In the genomic region with DNA sequence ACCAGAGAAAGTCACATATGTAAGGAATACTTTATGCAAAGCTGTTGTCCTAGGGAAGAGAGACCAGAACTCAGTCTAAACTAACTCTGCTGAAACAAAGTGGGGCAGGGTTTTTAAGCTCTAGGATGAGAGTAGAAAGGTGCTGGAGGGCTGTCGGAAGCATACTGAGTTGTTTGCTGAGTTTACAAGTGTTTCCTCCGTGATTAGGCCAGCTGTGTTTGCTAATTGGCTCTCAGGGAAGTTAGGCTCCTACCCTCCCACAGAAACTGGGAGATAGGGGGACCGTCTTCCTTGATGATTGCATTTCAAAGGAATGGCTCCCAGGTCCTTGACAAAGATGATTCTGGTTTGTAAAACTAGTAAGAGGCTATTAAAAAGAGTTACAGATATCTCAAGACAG, we compare ENCODE assay signal across 1 cellular context.
TF ChIP-seq lines count a peak whose summit lies in the region.

No MANE protein-coding gene starts in this region.

TF ChIP-seq in WTC11, 78 proteins besides CTCF, POLR2A, EP300 and RAD21 (continued from another document):
- TF ChIP-seq, protein P1, sequence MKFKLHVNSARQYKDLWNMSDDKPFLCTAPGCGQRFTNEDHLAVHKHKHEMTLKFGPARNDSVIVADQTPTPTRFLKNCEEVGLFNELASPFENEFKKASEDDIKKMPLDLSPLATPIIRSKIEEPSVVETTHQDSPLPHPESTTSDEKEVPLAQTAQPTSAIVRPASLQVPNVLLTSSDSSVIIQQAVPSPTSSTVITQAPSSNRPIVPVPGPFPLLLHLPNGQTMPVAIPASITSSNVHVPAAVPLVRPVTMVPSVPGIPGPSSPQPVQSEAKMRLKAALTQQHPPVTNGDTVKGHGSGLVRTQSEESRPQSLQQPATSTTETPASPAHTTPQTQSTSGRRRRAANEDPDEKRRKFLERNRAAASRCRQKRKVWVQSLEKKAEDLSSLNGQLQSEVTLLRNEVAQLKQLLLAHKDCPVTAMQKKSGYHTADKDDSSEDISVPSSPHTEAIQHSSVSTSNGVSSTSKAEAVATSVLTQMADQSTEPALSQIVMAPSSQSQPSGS (CRISPR knock-in tag; IDR thresholded peaks at IDR 0.05; ENCODE audit: borderline replicate concordance, low read depth), result no peak
- TF ChIP-seq TCF7 (CRISPR knock-in tag; IDR thresholded peaks at IDR 0.05; ENCODE audit: low read depth), result no peak
- no peak for TF ChIP-seq CBFB (CRISPR knock-in tag; IDR thresholded peaks at IDR 0.05; ENCODE audit: low read depth)
- no peak for TF ChIP-seq ELF4 (CRISPR knock-in tag; IDR thresholded peaks at IDR 0.05; ENCODE audit: low read depth)
- no peak for TF ChIP-seq KAT7 (CRISPR knock-in tag; IDR thresholded peaks at IDR 0.05; ENCODE audit: borderline replicate concordance)
- no peak for TF ChIP-seq ZNF281 (CRISPR knock-in tag; IDR thresholded peaks at IDR 0.05)
TF ChIP-seq in WTC11: peak in this region for 0.
